Comparison of ENCODE assay signal across 1 cellular context in the genomic region with DNA sequence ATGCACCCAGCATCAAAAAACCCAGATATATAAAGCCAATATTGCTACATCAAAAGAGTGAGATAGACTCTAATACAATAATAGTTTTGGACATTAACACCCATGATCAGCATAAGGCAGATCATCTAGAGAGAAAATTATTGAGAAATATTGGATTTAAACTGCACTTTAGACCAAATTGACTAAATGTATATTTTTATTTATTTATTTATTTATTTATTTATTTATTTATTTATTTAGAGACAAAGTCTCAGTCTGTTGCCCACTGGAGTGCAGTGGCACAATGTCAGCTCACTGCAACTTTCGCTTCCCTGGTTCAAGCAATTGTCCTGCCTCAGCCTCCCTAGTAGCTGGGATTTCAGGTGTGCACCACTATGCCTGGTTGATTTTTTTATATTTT.
TF ChIP-seq lines count a peak whose summit lies in the region.

No MANE protein-coding gene starts in this region.

TF ChIP-seq in HEK293, 187 proteins besides CTCF, POLR2A, EP300 and RAD21 (continued from another document and continues in another):
- TF ChIP-seq, protein P1, sequence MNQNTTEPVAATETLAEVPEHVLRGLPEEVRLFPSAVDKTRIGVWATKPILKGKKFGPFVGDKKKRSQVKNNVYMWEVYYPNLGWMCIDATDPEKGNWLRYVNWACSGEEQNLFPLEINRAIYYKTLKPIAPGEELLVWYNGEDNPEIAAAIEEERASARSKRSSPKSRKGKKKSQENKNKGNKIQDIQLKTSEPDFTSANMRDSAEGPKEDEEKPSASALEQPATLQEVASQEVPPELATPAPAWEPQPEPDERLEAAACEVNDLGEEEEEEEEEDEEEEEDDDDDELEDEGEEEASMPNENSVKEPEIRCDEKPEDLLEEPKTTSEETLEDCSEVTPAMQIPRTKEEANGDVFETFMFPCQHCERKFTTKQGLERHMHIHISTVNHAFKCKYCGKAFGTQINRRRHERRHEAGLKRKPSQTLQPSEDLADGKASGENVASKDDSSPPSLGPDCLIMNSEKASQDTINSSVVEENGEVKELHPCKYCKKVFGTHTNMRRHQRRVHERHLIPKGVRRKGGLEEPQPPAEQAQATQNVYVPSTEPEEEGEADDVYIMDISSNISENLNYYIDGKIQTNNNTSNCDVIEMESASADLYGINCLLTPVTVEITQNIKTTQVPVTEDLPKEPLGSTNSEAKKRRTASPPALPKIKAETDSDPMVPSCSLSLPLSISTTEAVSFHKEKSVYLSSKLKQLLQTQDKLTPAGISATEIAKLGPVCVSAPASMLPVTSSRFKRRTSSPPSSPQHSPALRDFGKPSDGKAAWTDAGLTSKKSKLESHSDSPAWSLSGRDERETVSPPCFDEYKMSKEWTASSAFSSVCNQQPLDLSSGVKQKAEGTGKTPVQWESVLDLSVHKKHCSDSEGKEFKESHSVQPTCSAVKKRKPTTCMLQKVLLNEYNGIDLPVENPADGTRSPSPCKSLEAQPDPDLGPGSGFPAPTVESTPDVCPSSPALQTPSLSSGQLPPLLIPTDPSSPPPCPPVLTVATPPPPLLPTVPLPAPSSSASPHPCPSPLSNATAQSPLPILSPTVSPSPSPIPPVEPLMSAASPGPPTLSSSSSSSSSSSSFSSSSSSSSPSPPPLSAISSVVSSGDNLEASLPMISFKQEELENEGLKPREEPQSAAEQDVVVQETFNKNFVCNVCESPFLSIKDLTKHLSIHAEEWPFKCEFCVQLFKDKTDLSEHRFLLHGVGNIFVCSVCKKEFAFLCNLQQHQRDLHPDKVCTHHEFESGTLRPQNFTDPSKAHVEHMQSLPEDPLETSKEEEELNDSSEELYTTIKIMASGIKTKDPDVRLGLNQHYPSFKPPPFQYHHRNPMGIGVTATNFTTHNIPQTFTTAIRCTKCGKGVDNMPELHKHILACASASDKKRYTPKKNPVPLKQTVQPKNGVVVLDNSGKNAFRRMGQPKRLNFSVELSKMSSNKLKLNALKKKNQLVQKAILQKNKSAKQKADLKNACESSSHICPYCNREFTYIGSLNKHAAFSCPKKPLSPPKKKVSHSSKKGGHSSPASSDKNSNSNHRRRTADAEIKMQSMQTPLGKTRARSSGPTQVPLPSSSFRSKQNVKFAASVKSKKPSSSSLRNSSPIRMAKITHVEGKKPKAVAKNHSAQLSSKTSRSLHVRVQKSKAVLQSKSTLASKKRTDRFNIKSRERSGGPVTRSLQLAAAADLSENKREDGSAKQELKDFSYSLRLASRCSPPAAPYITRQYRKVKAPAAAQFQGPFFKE (tag by site-specific recombination; IDR thresholded peaks at IDR 0.05; ENCODE audit: borderline replicate concordance) = no peak
- TF ChIP-seq BCL11B (tag by site-specific recombination; IDR thresholded peaks at IDR 0.05; ENCODE audit: low read depth) (no peak), ZNF707 (tag by site-specific recombination; IDR thresholded peaks at IDR 0.05) (no peak), ZNF837 (tag by site-specific recombination; IDR thresholded peaks at IDR 0.05) (no peak), ZBTB48 (tag by site-specific recombination; IDR thresholded peaks at IDR 0.05) (no peak), GLIS2 (tag by site-specific recombination; IDR thresholded peaks at IDR 0.05) (no peak), ZNF354C (tag by site-specific recombination; IDR thresholded peaks at IDR 0.05; ENCODE audit: borderline replicate concordance, low read depth) (no peak), ZNF654 (tag by site-specific recombination; IDR thresholded peaks at IDR 0.05; ENCODE audit: low read depth) (no peak), ZNF544 (tag by site-specific recombination; IDR thresholded peaks at IDR 0.05) (no peak), ZNF548 (tag by site-specific recombination; IDR thresholded peaks at IDR 0.05) (no peak), ZNF426 (tag by site-specific recombination; IDR thresholded peaks at IDR 0.05) (peak; percentile 77), ZNF221 (tag by site-specific recombination; IDR thresholded peaks at IDR 0.05; ENCODE audit: borderline replicate concordance) (no peak), ZNF792 (tag by site-specific recombination; IDR thresholded peaks at IDR 0.05) (no peak), ZFP3 (tag by site-specific recombination; IDR thresholded peaks at IDR 0.05; ENCODE audit: low read depth) (no peak), ZNF747 (tag by site-specific recombination; IDR thresholded peaks at IDR 0.05) (no peak), ZNF677 (tag by site-specific recombination; IDR thresholded peaks at IDR 0.05) (no peak), GLIS1 (tag by site-specific recombination; IDR thresholded peaks at IDR 0.05) (no peak), ZBTB1 (tag by site-specific recombination; IDR thresholded peaks at IDR 0.05) (no peak), ZNF140 (tag by site-specific recombination; IDR thresholded peaks at IDR 0.05) (peak; percentile 79; the same call in 1 of the 2 replicates), ZNF600 (tag by site-specific recombination; IDR thresholded peaks at IDR 0.05) (no peak), ZNF560 (tag by site-specific recombination; IDR thresholded peaks at IDR 0.05; ENCODE audit: borderline replicate concordance) (0 out of 2 replicates have a peak, but pooled peaks have one; percentile 14), ZNF174 (tag by site-specific recombination; IDR thresholded peaks at IDR 0.05) (no peak)
- TF ChIP-seq, protein P2, sequence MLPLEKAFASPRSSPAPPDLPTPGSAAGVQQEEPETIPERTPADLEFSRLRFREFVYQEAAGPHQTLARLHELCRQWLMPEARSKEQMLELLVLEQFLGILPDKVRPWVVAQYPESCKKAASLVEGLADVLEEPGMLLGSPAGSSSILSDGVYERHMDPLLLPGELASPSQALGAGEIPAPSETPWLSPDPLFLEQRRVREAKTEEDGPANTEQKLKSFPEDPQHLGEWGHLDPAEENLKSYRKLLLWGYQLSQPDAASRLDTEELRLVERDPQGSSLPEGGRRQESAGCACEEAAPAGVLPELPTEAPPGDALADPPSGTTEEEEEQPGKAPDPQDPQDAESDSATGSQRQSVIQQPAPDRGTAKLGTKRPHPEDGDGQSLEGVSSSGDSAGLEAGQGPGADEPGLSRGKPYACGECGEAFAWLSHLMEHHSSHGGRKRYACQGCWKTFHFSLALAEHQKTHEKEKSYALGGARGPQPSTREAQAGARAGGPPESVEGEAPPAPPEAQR (tag by site-specific recombination; IDR thresholded peaks at IDR 0.05) = no peak
- TF ChIP-seq, protein P3, sequence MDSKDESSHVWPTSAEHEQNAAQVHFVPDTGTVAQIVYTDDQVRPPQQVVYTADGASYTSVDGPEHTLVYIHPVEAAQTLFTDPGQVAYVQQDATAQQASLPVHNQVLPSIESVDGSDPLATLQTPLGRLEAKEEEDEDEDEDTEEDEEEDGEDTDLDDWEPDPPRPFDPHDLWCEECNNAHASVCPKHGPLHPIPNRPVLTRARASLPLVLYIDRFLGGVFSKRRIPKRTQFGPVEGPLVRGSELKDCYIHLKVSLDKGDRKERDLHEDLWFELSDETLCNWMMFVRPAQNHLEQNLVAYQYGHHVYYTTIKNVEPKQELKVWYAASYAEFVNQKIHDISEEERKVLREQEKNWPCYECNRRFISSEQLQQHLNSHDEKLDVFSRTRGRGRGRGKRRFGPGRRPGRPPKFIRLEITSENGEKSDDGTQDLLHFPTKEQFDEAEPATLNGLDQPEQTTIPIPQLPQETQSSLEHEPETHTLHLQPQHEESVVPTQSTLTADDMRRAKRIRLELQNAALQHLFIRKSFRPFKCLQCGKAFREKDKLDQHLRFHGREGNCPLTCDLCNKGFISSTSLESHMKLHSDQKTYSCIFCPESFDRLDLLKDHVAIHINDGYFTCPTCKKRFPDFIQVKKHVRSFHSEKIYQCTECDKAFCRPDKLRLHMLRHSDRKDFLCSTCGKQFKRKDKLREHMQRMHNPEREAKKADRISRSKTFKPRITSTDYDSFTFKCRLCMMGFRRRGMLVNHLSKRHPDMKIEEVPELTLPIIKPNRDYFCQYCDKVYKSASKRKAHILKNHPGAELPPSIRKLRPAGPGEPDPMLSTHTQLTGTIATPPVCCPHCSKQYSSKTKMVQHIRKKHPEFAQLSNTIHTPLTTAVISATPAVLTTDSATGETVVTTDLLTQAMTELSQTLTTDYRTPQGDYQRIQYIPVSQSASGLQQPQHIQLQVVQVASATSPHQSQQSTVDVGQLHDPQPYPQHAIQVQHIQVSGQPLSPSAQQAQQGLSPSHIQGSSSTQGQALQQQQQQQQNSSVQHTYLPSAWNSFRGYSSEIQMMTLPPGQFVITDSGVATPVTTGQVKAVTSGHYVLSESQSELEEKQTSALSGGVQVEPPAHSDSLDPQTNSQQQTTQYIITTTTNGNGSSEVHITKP (tag by site-specific recombination; IDR thresholded peaks at IDR 0.05) = no peak
- TF ChIP-seq, protein P4, sequence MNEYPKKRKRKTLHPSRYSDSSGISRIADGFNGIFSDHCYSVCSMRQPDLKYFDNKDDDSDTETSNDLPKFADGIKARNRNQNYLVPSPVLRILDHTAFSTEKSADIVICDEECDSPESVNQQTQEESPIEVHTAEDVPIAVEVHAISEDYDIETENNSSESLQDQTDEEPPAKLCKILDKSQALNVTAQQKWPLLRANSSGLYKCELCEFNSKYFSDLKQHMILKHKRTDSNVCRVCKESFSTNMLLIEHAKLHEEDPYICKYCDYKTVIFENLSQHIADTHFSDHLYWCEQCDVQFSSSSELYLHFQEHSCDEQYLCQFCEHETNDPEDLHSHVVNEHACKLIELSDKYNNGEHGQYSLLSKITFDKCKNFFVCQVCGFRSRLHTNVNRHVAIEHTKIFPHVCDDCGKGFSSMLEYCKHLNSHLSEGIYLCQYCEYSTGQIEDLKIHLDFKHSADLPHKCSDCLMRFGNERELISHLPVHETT (tag by site-specific recombination; IDR thresholded peaks at IDR 0.05) = no peak
- TF ChIP-seq, protein P5, sequence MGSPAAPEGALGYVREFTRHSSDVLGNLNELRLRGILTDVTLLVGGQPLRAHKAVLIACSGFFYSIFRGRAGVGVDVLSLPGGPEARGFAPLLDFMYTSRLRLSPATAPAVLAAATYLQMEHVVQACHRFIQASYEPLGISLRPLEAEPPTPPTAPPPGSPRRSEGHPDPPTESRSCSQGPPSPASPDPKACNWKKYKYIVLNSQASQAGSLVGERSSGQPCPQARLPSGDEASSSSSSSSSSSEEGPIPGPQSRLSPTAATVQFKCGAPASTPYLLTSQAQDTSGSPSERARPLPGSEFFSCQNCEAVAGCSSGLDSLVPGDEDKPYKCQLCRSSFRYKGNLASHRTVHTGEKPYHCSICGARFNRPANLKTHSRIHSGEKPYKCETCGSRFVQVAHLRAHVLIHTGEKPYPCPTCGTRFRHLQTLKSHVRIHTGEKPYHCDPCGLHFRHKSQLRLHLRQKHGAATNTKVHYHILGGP (tag by site-specific recombination; IDR thresholded peaks at IDR 0.05) = no peak
- TF ChIP-seq, protein P6, sequence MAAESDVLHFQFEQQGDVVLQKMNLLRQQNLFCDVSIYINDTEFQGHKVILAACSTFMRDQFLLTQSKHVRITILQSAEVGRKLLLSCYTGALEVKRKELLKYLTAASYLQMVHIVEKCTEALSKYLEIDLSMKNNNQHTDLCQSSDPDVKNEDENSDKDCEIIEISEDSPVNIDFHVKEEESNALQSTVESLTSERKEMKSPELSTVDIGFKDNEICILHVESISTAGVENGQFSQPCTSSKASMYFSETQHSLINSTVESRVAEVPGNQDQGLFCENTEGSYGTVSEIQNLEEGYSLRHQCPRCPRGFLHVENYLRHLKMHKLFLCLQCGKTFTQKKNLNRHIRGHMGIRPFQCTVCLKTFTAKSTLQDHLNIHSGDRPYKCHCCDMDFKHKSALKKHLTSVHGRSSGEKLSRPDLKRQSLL (tag by site-specific recombination; IDR thresholded peaks at IDR 0.05) = no peak
- TF ChIP-seq, protein P7, sequence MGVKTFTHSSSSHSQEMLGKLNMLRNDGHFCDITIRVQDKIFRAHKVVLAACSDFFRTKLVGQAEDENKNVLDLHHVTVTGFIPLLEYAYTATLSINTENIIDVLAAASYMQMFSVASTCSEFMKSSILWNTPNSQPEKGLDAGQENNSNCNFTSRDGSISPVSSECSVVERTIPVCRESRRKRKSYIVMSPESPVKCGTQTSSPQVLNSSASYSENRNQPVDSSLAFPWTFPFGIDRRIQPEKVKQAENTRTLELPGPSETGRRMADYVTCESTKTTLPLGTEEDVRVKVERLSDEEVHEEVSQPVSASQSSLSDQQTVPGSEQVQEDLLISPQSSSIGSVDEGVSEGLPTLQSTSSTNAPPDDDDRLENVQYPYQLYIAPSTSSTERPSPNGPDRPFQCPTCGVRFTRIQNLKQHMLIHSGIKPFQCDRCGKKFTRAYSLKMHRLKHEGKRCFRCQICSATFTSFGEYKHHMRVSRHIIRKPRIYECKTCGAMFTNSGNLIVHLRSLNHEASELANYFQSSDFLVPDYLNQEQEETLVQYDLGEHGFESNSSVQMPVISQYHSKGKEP (tag by site-specific recombination; IDR thresholded peaks at IDR 0.05) = no peak
- TF ChIP-seq, protein P8, sequence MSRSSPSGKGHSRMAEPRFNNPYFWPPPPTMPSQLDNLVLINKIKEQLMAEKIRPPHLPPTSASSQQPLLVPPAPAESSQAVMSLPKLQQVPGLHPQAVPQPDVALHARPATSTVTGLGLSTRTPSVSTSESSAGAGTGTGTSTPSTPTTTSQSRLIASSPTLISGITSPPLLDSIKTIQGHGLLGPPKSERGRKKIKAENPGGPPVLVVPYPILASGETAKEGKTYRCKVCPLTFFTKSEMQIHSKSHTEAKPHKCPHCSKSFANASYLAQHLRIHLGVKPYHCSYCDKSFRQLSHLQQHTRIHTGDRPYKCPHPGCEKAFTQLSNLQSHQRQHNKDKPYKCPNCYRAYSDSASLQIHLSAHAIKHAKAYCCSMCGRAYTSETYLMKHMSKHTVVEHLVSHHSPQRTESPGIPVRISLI (tag by site-specific recombination; IDR thresholded peaks at IDR 0.05) = no peak
- TF ChIP-seq, protein P9, sequence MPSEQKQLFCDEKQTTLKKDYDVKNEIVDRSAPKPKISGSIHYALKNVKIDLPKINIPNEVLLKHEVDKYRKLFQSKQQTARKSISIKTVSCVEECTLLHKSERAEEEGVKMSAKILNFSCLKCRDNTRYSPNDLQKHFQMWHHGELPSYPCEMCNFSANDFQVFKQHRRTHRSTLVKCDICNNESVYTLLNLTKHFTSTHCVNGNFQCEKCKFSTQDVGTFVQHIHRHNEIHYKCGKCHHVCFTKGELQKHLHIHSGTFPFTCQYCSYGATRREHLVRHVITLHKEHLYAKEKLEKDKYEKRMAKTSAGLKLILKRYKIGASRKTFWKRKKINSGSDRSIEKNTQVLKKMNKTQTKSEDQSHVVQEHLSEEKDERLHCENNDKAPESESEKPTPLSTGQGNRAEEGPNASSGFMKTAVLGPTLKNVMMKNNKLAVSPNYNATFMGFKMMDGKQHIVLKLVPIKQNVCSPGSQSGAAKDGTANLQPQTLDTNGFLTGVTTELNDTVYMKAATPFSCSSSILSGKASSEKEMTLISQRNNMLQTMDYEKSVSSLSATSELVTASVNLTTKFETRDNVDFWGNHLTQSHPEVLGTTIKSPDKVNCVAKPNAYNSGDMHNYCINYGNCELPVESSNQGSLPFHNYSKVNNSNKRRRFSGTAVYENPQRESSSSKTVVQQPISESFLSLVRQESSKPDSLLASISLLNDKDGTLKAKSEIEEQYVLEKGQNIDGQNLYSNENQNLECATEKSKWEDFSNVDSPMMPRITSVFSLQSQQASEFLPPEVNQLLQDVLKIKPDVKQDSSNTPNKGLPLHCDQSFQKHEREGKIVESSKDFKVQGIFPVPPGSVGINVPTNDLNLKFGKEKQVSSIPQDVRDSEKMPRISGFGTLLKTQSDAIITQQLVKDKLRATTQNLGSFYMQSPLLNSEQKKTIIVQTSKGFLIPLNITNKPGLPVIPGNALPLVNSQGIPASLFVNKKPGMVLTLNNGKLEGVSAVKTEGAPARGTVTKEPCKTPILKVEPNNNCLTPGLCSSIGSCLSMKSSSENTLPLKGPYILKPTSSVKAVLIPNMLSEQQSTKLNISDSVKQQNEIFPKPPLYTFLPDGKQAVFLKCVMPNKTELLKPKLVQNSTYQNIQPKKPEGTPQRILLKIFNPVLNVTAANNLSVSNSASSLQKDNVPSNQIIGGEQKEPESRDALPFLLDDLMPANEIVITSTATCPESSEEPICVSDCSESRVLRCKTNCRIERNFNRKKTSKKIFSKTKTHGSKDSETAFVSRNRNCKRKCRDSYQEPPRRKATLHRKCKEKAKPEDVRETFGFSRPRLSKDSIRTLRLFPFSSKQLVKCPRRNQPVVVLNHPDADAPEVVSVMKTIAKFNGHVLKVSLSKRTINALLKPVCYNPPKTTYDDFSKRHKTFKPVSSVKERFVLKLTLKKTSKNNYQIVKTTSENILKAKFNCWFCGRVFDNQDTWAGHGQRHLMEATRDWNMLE (tag by site-specific recombination; conservative IDR thresholded peaks at IDR 0.05; ENCODE audit: low read depth) = peak; percentile 74
